Comparison of ENCODE assay signal across 2 cellular contexts in genomic region chr2:53130441-53130943, GRCh38.
TF ChIP-seq lines count a peak whose summit lies in the region.

No MANE protein-coding gene starts in this region.

TF ChIP-seq in GM23338, 12 proteins besides CTCF, POLR2A, EP300 and RAD21:
- TF ChIP-seq ZNF462 (CRISPR knock-in tag; IDR thresholded peaks at IDR 0.05) (no peak), CREB1 (CRISPR knock-in tag; IDR thresholded peaks at IDR 0.05; ENCODE audit: low read depth) (no peak), STAT1 (IDR thresholded peaks at IDR 0.05; ENCODE audit: unreplicated experiment) (no peak), REST (IDR thresholded peaks at IDR 0.05; ENCODE audit: unreplicated experiment) (no peak)
TF ChIP-seq in GM23338: peak in this region for 0.

TF ChIP-seq in SK-N-SH, 30 proteins besides CTCF, POLR2A, EP300 and RAD21 (continued from another document):
- no peak for TF ChIP-seq RCOR1 (IDR thresholded peaks at IDR 0.05; ENCODE audit: low read length)
- no peak for TF ChIP-seq TAF1 (IDR thresholded peaks at IDR 0.05; ENCODE audit: borderline replicate concordance, low read depth, low read length)
- no peak for TF ChIP-seq RFX5 (IDR thresholded peaks at IDR 0.05; ENCODE audit: low read length)
- TF ChIP-seq MAX (IDR thresholded peaks at IDR 0.05; ENCODE audit: low read depth): no peak
- no peak for TF ChIP-seq USF1 (IDR thresholded peaks at IDR 0.05; ENCODE audit: borderline replicate concordance, low read depth)
- no peak for TF ChIP-seq USF2 (IDR thresholded peaks at IDR 0.05; ENCODE audit: borderline replicate concordance, low read depth, low read length)
- TF ChIP-seq CHD2 (IDR thresholded peaks at IDR 0.05; ENCODE audit: low read length, partially characterized antibody): no peak
- no peak for TF ChIP-seq NFIC (IDR thresholded peaks at IDR 0.05; ENCODE audit: borderline replicate concordance)
- TF ChIP-seq YY1 (IDR thresholded peaks at IDR 0.05; ENCODE audit: low read depth): no peak
- TF ChIP-seq MEF2A (IDR thresholded peaks at IDR 0.05; ENCODE audit: borderline replicate concordance, low read depth): no peak
